In genomic region chr3:64437126-64437525, GRCh38 we compare ENCODE assay signal across 1 cellular context.
TF ChIP-seq lines count a peak whose summit lies in the region.

No MANE protein-coding gene starts in this region.

TF ChIP-seq in WTC11, 78 proteins besides CTCF, POLR2A, EP300 and RAD21 (continued from another document):
- no peak for TF ChIP-seq ERG (CRISPR knock-in tag; IDR thresholded peaks at IDR 0.05)
- TF ChIP-seq ESRRA (CRISPR knock-in tag; IDR thresholded peaks at IDR 0.05; ENCODE audit: borderline replicate concordance) = no peak
